32 cellular contexts compared by ENCODE assay signal in genomic region chr2:194128810-194129209, GRCh38.
"Had no signal": no experiment of that assay in that cellular context is flagged by ENCODE, and none has a peak within 500 bp of the region (broad histone marks: within the 10 kb centered on the region; RNA-seq: fewer than 3 reads in every experiment).

No MANE protein-coding gene starts in this region.

- H3K27ac ChIP-seq: ascending aorta, cardiac muscle cell, WERI-Rb-1 had no signal

- H3K27me3 ChIP-seq: ascending aorta, cardiac muscle cell had no signal

- H3K9me3 ChIP-seq: ascending aorta had no signal

- H3K4me3 ChIP-seq: ascending aorta, cardiac muscle cell had no signal

- H3K4me3 Mint-ChIP-seq: activated CD4-positive, alpha-beta T cell treated with anti-CD3 and anti-CD28 coated beads, Interleukin-2, amount 10 ng/mL, durations not matched to agents 24 days and 14 days; activated CD8-positive, alpha-beta T cell treated with anti-CD3 and anti-CD28 coated beads for 36 hours; activated naive CD4-positive, alpha-beta T cell treated with anti-CD3 and anti-CD28 coated beads for 36 hours; activated T-cell treated with anti-CD3 and anti-CD28 coated beads, Interleukin-2, amount 50 U/mL, for 72 hours; central memory CD8-positive, alpha-beta T cell; IgD-negative memory B cell had no signal

- H3K9me3 Mint-ChIP-seq: activated CD4-positive, alpha-beta T cell treated with anti-CD3 and anti-CD28 coated beads, Interleukin-2, amount 10 ng/mL, durations not matched to agents 24 days and 14 days; activated naive CD4-positive, alpha-beta T cell treated with anti-CD3 and anti-CD28 coated beads for 36 hours; activated T-cell treated with anti-CD3 and anti-CD28 coated beads, Interleukin-2, amount 50 U/mL, for 72 hours; activated T-helper 2 cell treated with anti-CD3 and anti-CD28 coated beads, Interferon-gamma antibody, Interleukin-2, Interleukin-4, amounts not matched to agents 10 μg/mL and 5 μg/mL and 100 μg/mL, durations not matched to agents 14 hours and 24 hours and 36 hours had no signal

- H3K4me1 ChIP-seq: ascending aorta had no signal

- ATAC-seq: activated CD8-positive, alpha-beta T cell treated with anti-CD3 and anti-CD28 coated beads for 36 hours; activated naive CD4-positive, alpha-beta T cell treated with anti-CD3 and anti-CD28 coated beads, Interleukin-2, amount 50 U/mL, for 72 hours; activated T-cell treated with anti-CD3 and anti-CD28 coated beads, Interleukin-2, amount 50 U/mL, for 72 hours had no signal

- DNase-seq: activated CD4-positive, alpha-beta T cell treated with anti-CD3 and anti-CD28 coated beads, Interleukin-2, amount 10 ng/mL, durations not matched to agents 24 days and 14 days; activated CD4-positive, alpha-beta T cell treated with anti-CD3 and anti-CD28 coated beads, Interleukin-2, amount 50 U/mL, for 4 hours; activated CD4-positive, CD25-positive, alpha-beta regulatory T cell; activated CD8-positive, alpha-beta T cell treated with anti-CD3 and anti-CD28 coated beads for 36 hours; activated gamma-delta T cell treated with Interleukin-2 at 50 U/mL for 16 hours; activated naive CD4-positive, alpha-beta T cell treated with anti-CD3 and anti-CD28 coated beads for 36 hours; activated T-cell treated with anti-CD3 and anti-CD28 coated beads, Interleukin-2, amount 50 U/mL, for 1 hour; activated T-cell treated with anti-CD3 and anti-CD28 coated beads, Interleukin-2, amount 50 U/mL, for 72 hours; amniotic stem cell; Karpas-422; KBM-7; NCI-H1048; NCI-H1105 treated with DMSO at 0.1 percent for 48 hours; NCI-H1436; NCI-H1694 treated with DMSO at 0.1 percent for 48 hours; NCI-H2029; NCI-H510A; NCI-H526; NCI-H748 treated with DMSO at 0.1 percent for 48 hours; OCI-M1; Right ventricle myocardium superior; SW 1271; T-helper 1 cell; T-helper 2 cell; T-helper 9 cell; WERI-Rb-1 had no signal

- H3K36me3 ChIP-seq: ascending aorta, cardiac muscle cell, WERI-Rb-1 had no signal

- H3K27ac Mint-ChIP-seq: activated CD4-positive, alpha-beta T cell treated with anti-CD3 and anti-CD28 coated beads, Interleukin-2, amount 10 ng/mL, durations not matched to agents 24 days and 14 days; activated CD8-positive, alpha-beta T cell treated with anti-CD3 and anti-CD28 coated beads for 36 hours; activated naive CD4-positive, alpha-beta T cell treated with anti-CD3 and anti-CD28 coated beads for 36 hours; activated naive CD4-positive, alpha-beta T cell treated with anti-CD3 and anti-CD28 coated beads, Interleukin-2, amount 50 U/mL, for 72 hours; activated T-cell treated with anti-CD3 and anti-CD28 coated beads, Interleukin-2, amount 50 U/mL, for 72 hours; activated T-helper 2 cell treated with anti-CD3 and anti-CD28 coated beads, Interferon-gamma antibody, Interleukin-2, Interleukin-4, amounts not matched to agents 10 μg/mL and 5 μg/mL and 100 μg/mL, durations not matched to agents 14 hours and 24 hours and 36 hours; IgD-negative memory B cell had no signal

- H3K27me3 Mint-ChIP-seq: activated CD4-positive, alpha-beta T cell treated with anti-CD3 and anti-CD28 coated beads, Interleukin-2, amount 10 ng/mL, durations not matched to agents 24 days and 14 days; activated CD8-positive, alpha-beta T cell treated with anti-CD3 and anti-CD28 coated beads for 36 hours; central memory CD8-positive, alpha-beta T cell; IgD-negative memory B cell had no signal

- H3K36me3 Mint-ChIP-seq: activated naive CD4-positive, alpha-beta T cell treated with anti-CD3 and anti-CD28 coated beads, Interleukin-2, amount 50 U/mL, for 72 hours; IgD-negative memory B cell had no signal

- H3K4me1 Mint-ChIP-seq: activated CD4-positive, alpha-beta T cell treated with anti-CD3 and anti-CD28 coated beads, Interleukin-2, amount 10 ng/mL, durations not matched to agents 24 days and 14 days; central memory CD8-positive, alpha-beta T cell had no signal
